In genomic region chr4:127849505-127850234, GRCh38 we compare ENCODE assay signal across 18 cellular contexts. TPM values are rescaled to one million over a fixed set of nuclear protein-coding genes. Genes with fewer than 3 reads are reported as not detected.
A peak's percentile ranks its signal among the peaks of the same experiment; 100 is the strongest.
DNase-seq lines count a peak whose midpoint lies in the region; ATAC-seq, FAIRE-seq and TF ChIP-seq lines count a peak whose summit lies in the region.
"Had no signal": no experiment of that assay in that cellular context is flagged by ENCODE, and none has a peak within 500 bp of the region (broad histone marks: within the 10 kb centered on the region; RNA-seq: fewer than 3 reads in every experiment).

No MANE protein-coding gene starts in this region.

- no peaks in the 10 kb centered on the region for H3K27me3 ChIP-seq in endodermal cell (ENCODE audit: control insufficient read depth, insufficient read depth, low read length, poor library complexity, severe bottlenecking)
- H3K27me3 ChIP-seq: MG63 had no signal

- H3K4me3 ChIP-seq in endodermal cell (ENCODE audit: low read length), result peak overlapping the region; percentile 60
- H3K4me3 ChIP-seq: HAP-1, MG63, PC-9 had no signal

- H3K27ac ChIP-seq in endodermal cell (ENCODE audit: low read depth, low read length), result no peak overlapping the region
- H3K27ac ChIP-seq: PC-9, RWPE1 had no signal

- ATAC-seq in Right ventricle myocardium superior (ENCODE audit: poor library complexity), result no peak
- no peak for ATAC-seq in natural killer cell treated with Interleukin-12 subunit alpha and Interleukin-12 subunit beta and Interleukin-15 and Interleukin-18, amount 100 ng/mL, for 72 hours

- peaks cover 31% of the 10 kb centered on the region for H3K36me3 Mint-ChIP-seq in endodermal cell (ENCODE audit: low read depth)
- peaks cover 60% of the 10 kb centered on the region for H3K36me3 Mint-ChIP-seq in natural killer cell treated with Interleukin-12 subunit alpha and Interleukin-12 subunit beta and Interleukin-15 and Interleukin-18, amount 100 ng/mL, for 72 hours

- no peak for TF ChIP-seq CTCF in endodermal cell (conservative IDR thresholded peaks at IDR 0.05)

- no peak overlapping the region for H3K4me3 Mint-ChIP-seq in endodermal cell
- H3K4me3 Mint-ChIP-seq in natural killer cell treated with Interleukin-12 subunit alpha and Interleukin-12 subunit beta and Interleukin-15 and Interleukin-18, amount 100 ng/mL, for 72 hours, result no peak overlapping the region

- no peaks in the 10 kb centered on the region for H3K36me3 ChIP-seq in endodermal cell (ENCODE audit: control insufficient read depth, insufficient read depth, low read length)
- H3K36me3 ChIP-seq: HAP-1, MG63 had no signal

- H3K27ac Mint-ChIP-seq in endodermal cell, result no peak overlapping the region
- H3K27ac Mint-ChIP-seq in natural killer cell treated with Interleukin-12 subunit alpha and Interleukin-12 subunit beta and Interleukin-15 and Interleukin-18, amount 100 ng/mL, for 72 hours, result no peak overlapping the region

- peaks cover 58% of the 10 kb centered on the region for H3K9me3 ChIP-seq in endodermal cell (ENCODE audit: control insufficient read depth, low read length)

- no peak overlapping the region for H3K9ac ChIP-seq in endodermal cell (ENCODE audit: extremely low read depth, low read length, poor library complexity, severe bottlenecking)

- intact Hi-C loops in Right ventricle myocardium superior (cut with DNase I), result no loop called here

- DNase-seq in DMS79 treated with DMSO at 0.1 percent for 48 hours (lab: John Stamatoyannopoulos, UW), result peak; percentile 0
- DNase-seq in DMS79 (lab: John Stamatoyannopoulos, UW), result no peak
- peak; percentile 3 for DNase-seq in NCI-H226
- DNase-seq in endodermal cell, result no peak
- peak; percentile 19 for DNase-seq in pulmonary artery endothelial cell (ENCODE audit: low read depth, low spot score)
- DNase-seq in Right ventricle myocardium superior, result no peak
- DNase-seq in frontal cortex (ENCODE audit: low spot score in 2 of 2), result no peak
- DNase-seq in natural killer cell treated with Interleukin-12 subunit alpha and Interleukin-12 subunit beta and Interleukin-15 and Interleukin-18, amount 100 ng/mL, for 72 hours (ENCODE audit: low spot score), result no peak
- DNase-seq: 8988T, DMS 273 treated with DMSO at 0.1 percent for 48 hours, MG63, NCI-H1048, NCI-H1436, NCI-H1930, NCI-H524 treated with DMSO at 0.1 percent for 48 hours, PC-9 had no signal

- H3K4me1 Mint-ChIP-seq in endodermal cell, result peaks cover 31% of the 10 kb centered on the region
- peaks cover 0 to 3% of the 10 kb centered on the region in 2 donors for H3K4me1 Mint-ChIP-seq in natural killer cell treated with Interleukin-12 subunit alpha and Interleukin-12 subunit beta and Interleukin-15 and Interleukin-18, amount 100 ng/mL, for 72 hours (ENCODE audit: low read depth in 2 of 2)

- no peaks in the 10 kb centered on the region for H3K4me1 ChIP-seq in endodermal cell (ENCODE audit: control insufficient read depth, insufficient read depth, low read length)
- H3K4me1 ChIP-seq: HAP-1 had no signal

- no peaks in the 10 kb centered on the region for H3K27me3 Mint-ChIP-seq in endodermal cell (ENCODE audit: insufficient read depth)
- H3K27me3 Mint-ChIP-seq in natural killer cell treated with Interleukin-12 subunit alpha and Interleukin-12 subunit beta and Interleukin-15 and Interleukin-18, amount 100 ng/mL, for 72 hours, result no peaks in the 10 kb centered on the region

- WGBS in endodermal cell (ENCODE audit: insufficient coverage in 1 of 2, insufficient read length in 1 of 2), 2 experiments, result 83% methylated on average over 1 of the region's 1 CpG; no CpG with 5 or more reads in 1 of the 2 experiments

- FAIRE-seq in frontal cortex (lab: Jason Lieb, UNC), result no peak

- H3K9me3 Mint-ChIP-seq in endodermal cell, result peaks cover 44% of the 10 kb centered on the region
- peaks cover 36% of the 10 kb centered on the region for H3K9me3 Mint-ChIP-seq in natural killer cell treated with Interleukin-12 subunit alpha and Interleukin-12 subunit beta and Interleukin-15 and Interleukin-18, amount 100 ng/mL, for 72 hours

RNA-seq across cellular contexts. Expression of gene PLK4, which starts 31.0 kb away (rescaled TPM):
- total RNA-seq in endodermal cell (10 to 100 TPM; 28.7 to 31.3 TPM), pulmonary artery endothelial cell (19.2 and 33.5 TPM in 2 replicates), Right ventricle myocardium superior (0.54 TPM), frontal cortex (8.2 TPM)
- polyA plus RNA-seq in endodermal cell (2013, experiment 1 of 2), result 32.9 TPM
- 38.8 TPM for polyA plus RNA-seq in endodermal cell (2013, experiment 2 of 2)
- total RNA-seq in natural killer cell treated with Interleukin-12 subunit alpha and Interleukin-12 subunit beta and Interleukin-15 and Interleukin-18, amount 100 ng/mL, for 72 hours, result 10 to 100 TPM; 29.4 to 66.8 TPM

Comparison
In these comparisons a context has a peak if more than half of its experiments do, and no peak if none do; other contexts are left out.
1. DNase-seq: peak in DMS79 treated with DMSO at 0.1 percent for 48 hours (single experiment), NCI-H226 (single experiment) and pulmonary artery endothelial cell (single experiment); none in DMS79 (single experiment), endodermal cell (single experiment), Right ventricle myocardium superior (single experiment), frontal cortex (0 of 2) and natural killer cell treated with Interleukin-12 subunit alpha and Interleukin-12 subunit beta and Interleukin-15 and Interleukin-18, amount 100 ng/mL, for 72 hours (single experiment).